ENCODE assay signal across 8 cellular contexts in genomic region chr5:112848116-112848811, GRCh38. TPM values are rescaled to one million over a fixed set of nuclear protein-coding genes. Genes with fewer than 3 reads are reported as not detected.
A peak's percentile ranks its signal among the peaks of the same experiment; 100 is the strongest.
DNase-seq lines count a peak whose midpoint lies in the region; ATAC-seq and TF ChIP-seq lines count a peak whose summit lies in the region.

No MANE protein-coding gene starts in this region.

- peak overlapping the region in 2 of 3 donors; percentile 0 to 48 for H3K27ac Mint-ChIP-seq in CD4-positive, CD25-positive, alpha-beta regulatory T cell
- H3K27ac Mint-ChIP-seq in nephron progenitor cell: peak overlapping the region; percentile 46
- no peak overlapping the region for H3K27ac Mint-ChIP-seq in activated CD4-positive, alpha-beta memory T cell treated with anti-CD3 and anti-CD28 coated beads, Interleukin-2, amount 10 ng/mL, durations not matched to agents 7 days and 5 days

- H3K4me1 Mint-ChIP-seq in CD4-positive, CD25-positive, alpha-beta regulatory T cell: peaks cover 4 to 6% (median 5%) of the 10 kb centered on the region in 4 donors
- peaks cover 17% of the 10 kb centered on the region for H3K4me1 Mint-ChIP-seq in nephron progenitor cell
- peaks cover 3% of the 10 kb centered on the region for H3K4me1 Mint-ChIP-seq in activated CD4-positive, alpha-beta memory T cell treated with anti-CD3 and anti-CD28 coated beads, Interleukin-2, amount 10 ng/mL, durations not matched to agents 7 days and 5 days

- H3K36me3 Mint-ChIP-seq in CD4-positive, CD25-positive, alpha-beta regulatory T cell: no peaks in the 10 kb centered on the region
- peaks cover 8% of the 10 kb centered on the region for H3K36me3 Mint-ChIP-seq in nephron progenitor cell (ENCODE audit: low read depth)
- peaks cover 3% of the 10 kb centered on the region for H3K36me3 Mint-ChIP-seq in activated CD4-positive, alpha-beta memory T cell treated with anti-CD3 and anti-CD28 coated beads, Interleukin-2, amount 10 ng/mL, durations not matched to agents 7 days and 5 days (ENCODE audit: low read depth)

- no peak overlapping the region for H3K27ac ChIP-seq in CD4-positive, CD25-positive, alpha-beta regulatory T cell (ENCODE audit: insufficient read depth, low read length, poor library complexity, severe bottlenecking)

- CTCF ChIA-PET in activated CD4-positive, alpha-beta memory T cell treated with anti-CD3 and anti-CD28 coated beads, Interleukin-2, amount 10 ng/mL, durations not matched to agents 7 days and 5 days (lab: Charles Lee): interaction anchor here (0.6 to 1.6 kb wide), 30 partner anchors 9 to 297 kb away, joined by 3 to 29 read pairs (median 4); partner anchors contain the start of genes DCP2, REEP5 and SRP19

- no peaks in the 10 kb centered on the region for H3K4me1 ChIP-seq in CD4-positive, CD25-positive, alpha-beta regulatory T cell (ENCODE audit: control insufficient read depth, insufficient read depth, low read length, poor library complexity, severe bottlenecking)

- no peak overlapping the region for H3K4me3 ChIP-seq in CD4-positive, CD25-positive, alpha-beta regulatory T cell (ENCODE audit: low read depth, low read length)

- no peaks in the 10 kb centered on the region for H3K36me3 ChIP-seq in CD4-positive, CD25-positive, alpha-beta regulatory T cell (ENCODE audit: control insufficient read depth, insufficient read depth, low read length)

- peaks cover 4% of the 10 kb centered on the region for H3K27me3 Mint-ChIP-seq in CD4-positive, CD25-positive, alpha-beta regulatory T cell
- peaks cover 9% of the 10 kb centered on the region for H3K27me3 Mint-ChIP-seq in nephron progenitor cell (ENCODE audit: low read depth, poor library complexity)
- peaks cover 11% of the 10 kb centered on the region for H3K27me3 Mint-ChIP-seq in activated CD4-positive, alpha-beta memory T cell treated with anti-CD3 and anti-CD28 coated beads, Interleukin-2, amount 10 ng/mL, durations not matched to agents 7 days and 5 days

- H3K9me3 ChIP-seq in CD4-positive, CD25-positive, alpha-beta regulatory T cell (ENCODE audit: control insufficient read depth in 2 of 2, low read length in 2 of 2): no peaks in the 10 kb centered on the region

- H3K27me3 ChIP-seq in CD4-positive, CD25-positive, alpha-beta regulatory T cell (ENCODE audit: control insufficient read depth, insufficient read depth, low read length): peaks cover under 1% of the 10 kb centered on the region

- H3K4me3 Mint-ChIP-seq in CD4-positive, CD25-positive, alpha-beta regulatory T cell: no peak overlapping the region
- no peak overlapping the region for H3K4me3 Mint-ChIP-seq in nephron progenitor cell
- no peak overlapping the region for H3K4me3 Mint-ChIP-seq in activated CD4-positive, alpha-beta memory T cell treated with anti-CD3 and anti-CD28 coated beads, Interleukin-2, amount 10 ng/mL, durations not matched to agents 7 days and 5 days

- peak in 2 of 3 donors; percentile 45 to 75 for DNase-seq in CD4-positive, CD25-positive, alpha-beta regulatory T cell
- DNase-seq in NCI-H1105 treated with DMSO at 0.1 percent for 48 hours (lab: John Stamatoyannopoulos, UW) (peak; percentile 49), SKM-1 treated with dmso at 0.1 percent for 144 hours (lab: John Stamatoyannopoulos, UW; ENCODE audit: unreplicated experiment) (peak; percentile 66), fibroblast of gingiva (ENCODE audit: low read depth) (peak; percentile 78), nephron progenitor cell (peak; percentile 11)
- DNase-seq in activated CD4-positive, alpha-beta memory T cell treated with anti-CD3 and anti-CD28 coated beads, Interleukin-2, amount 10 ng/mL, durations not matched to agents 7 days and 5 days: no peak

- ATAC-seq in CD4-positive, CD25-positive, alpha-beta regulatory T cell (ENCODE audit: low read depth in 2 of 2): peak; percentile 93 to 96
- ATAC-seq in GM18858 (IDR thresholded peaks at IDR 0.05; ENCODE audit: unreplicated experiment): peak; percentile 100
- ATAC-seq in HG02943 (IDR thresholded peaks at IDR 0.05; ENCODE audit: low read depth, unreplicated experiment): peak; percentile 98

- H3K9me3 Mint-ChIP-seq in CD4-positive, CD25-positive, alpha-beta regulatory T cell: no peaks in the 10 kb centered on the region
- no peaks in the 10 kb centered on the region for H3K9me3 Mint-ChIP-seq in nephron progenitor cell
- H3K9me3 Mint-ChIP-seq in activated CD4-positive, alpha-beta memory T cell treated with anti-CD3 and anti-CD28 coated beads, Interleukin-2, amount 10 ng/mL, durations not matched to agents 7 days and 5 days: no peaks in the 10 kb centered on the region

- peak; percentile 56 for TF ChIP-seq CTCF in nephron progenitor cell (IDR thresholded peaks at IDR 0.05)

- POLR2A ChIA-PET in activated CD4-positive, alpha-beta memory T cell treated with anti-CD3 and anti-CD28 coated beads, Interleukin-2, amount 10 ng/mL, durations not matched to agents 7 days and 5 days (lab: Charles Lee): interaction anchor here (1.1 to 1.2 kb wide), 2 partner anchors 13 to 74 kb away, joined by 6 to 8 read pairs; partner anchors contain the start of genes REEP5 and SRP19

RNA-seq across cellular contexts. Expression of gene SRP19, which starts 12.8 kb away (rescaled TPM):
- total RNA-seq in CD4-positive, CD25-positive, alpha-beta regulatory T cell: 41.0 TPM
- 100 to 1,000 TPM; 171 to 215 (median 181) TPM for polyA plus RNA-seq in CD4-positive, CD25-positive, alpha-beta regulatory T cell
- 10 to 100 TPM; 54.6 to 68.3 TPM for total RNA-seq in activated CD4-positive, alpha-beta memory T cell treated with anti-CD3 and anti-CD28 coated beads, Interleukin-2, amount 10 ng/mL, durations not matched to agents 7 days and 5 days
